ENCODE assay signal across 8 cellular contexts in the genomic region with DNA sequence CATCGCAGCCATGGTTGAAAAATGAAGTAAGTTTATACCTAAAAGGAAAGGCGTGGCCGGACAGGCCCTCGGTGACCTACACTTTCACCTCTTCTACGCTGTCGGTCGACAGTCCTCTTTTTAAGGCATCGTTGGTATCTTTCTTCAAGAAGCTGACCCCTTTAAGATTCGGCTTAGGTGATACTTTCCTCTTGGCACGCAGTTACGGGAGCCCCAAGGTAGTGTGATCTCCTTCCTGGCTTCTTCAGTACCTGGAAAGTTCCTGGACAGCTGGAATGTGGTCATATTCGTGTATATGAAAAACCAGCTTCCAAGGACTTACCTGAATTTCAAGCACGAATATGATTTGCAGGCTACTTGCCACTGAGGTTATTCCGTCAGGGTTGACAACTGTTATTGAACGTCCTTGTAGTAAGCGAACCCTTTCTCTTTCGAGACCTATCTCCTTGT. TPM values are rescaled to one million over a fixed set of nuclear protein-coding genes. Genes with fewer than 3 reads are reported as not detected.
A peak's percentile ranks its signal among the peaks of the same experiment; 100 is the strongest.
DNase-seq lines count a peak whose midpoint lies in the region; ATAC-seq and TF ChIP-seq lines count a peak whose summit lies in the region.

No MANE protein-coding gene starts in this region.

- H3K27me3 ChIP-seq in left ventricle myocardium inferior (ENCODE audit: low read depth) (no peaks in the 10 kb centered on the region), ascending aorta (no peaks in the 10 kb centered on the region), aorta (ENCODE audit: control insufficient read depth in 1 of 2, insufficient read depth in 2 of 2, low read length in 1 of 2) (no peaks in the 10 kb centered on the region)

- peaks cover 50% of the 10 kb centered on the region for H3K4me1 ChIP-seq in left ventricle myocardium inferior
- H3K4me1 ChIP-seq in ascending aorta: peaks cover 3 to 12% of the 10 kb centered on the region in 2 donors
- H3K4me1 ChIP-seq in aorta (ENCODE audit: control insufficient read depth in 1 of 2, insufficient read depth in 2 of 2, low read length in 2 of 2): peaks cover 2 to 3% of the 10 kb centered on the region in 2 donors

- no peaks in the 10 kb centered on the region for H3K36me3 ChIP-seq in left ventricle myocardium inferior
- no peaks in the 10 kb centered on the region for H3K36me3 ChIP-seq in ascending aorta
- H3K36me3 ChIP-seq in aorta (ENCODE audit: control insufficient read depth in 1 of 2, insufficient read depth in 2 of 2, low read length in 1 of 2): no peaks in the 10 kb centered on the region

- WGBS in aorta, 2 donors: 88 to 90% methylated on average over 17 of the region's 17 CpGs

- no peak for ATAC-seq in Right ventricle myocardium inferior
- no peak for ATAC-seq in aorta (ENCODE audit: low FRiP score)
- no peak for ATAC-seq in omental fat pad (ENCODE audit: low FRiP score)

- H3K27ac ChIP-seq in left ventricle myocardium inferior (replicated peaks) (peak overlapping the region; percentile 100), ascending aorta (peak overlapping the region; percentile 98), aorta (ENCODE audit: low read depth in 1 of 2, low read length in 2 of 2) (peak overlapping the region; percentile 7 to 76)

- DNase-seq in left ventricle myocardium inferior (no peak), Right ventricle myocardium inferior (ENCODE audit: missing footprints) (no peak), ascending aorta (ENCODE audit: low spot score in 2 of 2) (no peak), midbrain (lab: John Stamatoyannopoulos, UW) (peak; percentile 13), aorta (no peak), SK-N-DZ (ENCODE audit: low spot score) (no peak), omental fat pad (ENCODE audit: low spot score) (no peak), MV-4-11 (lab: John Stamatoyannopoulos, UW) (no peak)

- TF ChIP-seq CTCF in left ventricle myocardium inferior (IDR thresholded peaks at IDR 0.05; ENCODE audit: borderline replicate concordance) (no peak), ascending aorta (IDR thresholded peaks at IDR 0.05) (no peak), omental fat pad (IDR thresholded peaks at IDR 0.05) (no peak)

- intact Hi-C loops in left ventricle myocardium inferior (cut with micrococcal nuclease) (no loop called here), Right ventricle myocardium inferior (cut with DNase I) (loop anchor here (2.0 to 5.0 kb wide), 2 partner anchors 39 to 48 kb away; no protein-coding TSS in a partner anchor), ascending aorta (cut with DNase I) (loop anchor here (1.0 to 5.0 kb wide), 5 partner anchors 48 to 549 kb away; a partner anchor contains a TSS), aorta (cut with DNase I) (loop anchor here (1.0 to 5.0 kb wide), 3 partner anchors 39 to 48 kb away; no protein-coding TSS in a partner anchor)

- H3K4me3 ChIP-seq in left ventricle myocardium inferior: peak overlapping the region; percentile 71
- peak overlapping the region; percentile 69 to 76 for H3K4me3 ChIP-seq in ascending aorta
- H3K4me3 ChIP-seq in aorta (ENCODE audit: low read length in 2 of 2): no peak overlapping the region

- H3K9me3 ChIP-seq in left ventricle myocardium inferior (replicated peaks): no peaks in the 10 kb centered on the region
- no peaks in the 10 kb centered on the region for H3K9me3 ChIP-seq in ascending aorta
- H3K9me3 ChIP-seq in aorta (ENCODE audit: control insufficient read depth, low read length): no peaks in the 10 kb centered on the region

RNA-seq across cellular contexts. Expression of a gene that starts 0.9 kb away (rescaled TPM):
- 83.6 TPM for total RNA-seq in left ventricle myocardium inferior
- 89.9 TPM for total RNA-seq in Right ventricle myocardium inferior
- 17.5 TPM for total RNA-seq in ascending aorta
- total RNA-seq in aorta: 10 to 100 TPM; 69.1 to 70.5 TPM
- 10 to 100 TPM; 38.9 to 56.0 TPM for polyA plus RNA-seq in aorta
- polyA plus RNA-seq in SK-N-DZ (2014; cell fraction: cytosol; rRNA removed): 14.6 and 15.3 TPM in 2 replicates
- polyA plus RNA-seq in SK-N-DZ (2014; cell fraction: nucleus; rRNA removed): 11.6 and 12.3 TPM in 2 replicates
- total RNA-seq in omental fat pad: 100 to 1,000 TPM in 1 of 4 donors, 10 to 100 TPM in 3; 61.5 to 120 (median 70.6) TPM

Comparison
In these comparisons a context has a peak if more than half of its experiments do, and no peak if none do; other contexts are left out.
1. H3K27ac ChIP-seq: peak in every context shown above with its lines; median percentile 100 in left ventricle myocardium inferior; 98 in ascending aorta; 42 in aorta.
2. H3K4me3 ChIP-seq: peak in left ventricle myocardium inferior (single experiment) and ascending aorta (2 of 2); none in aorta (0 of 2).